26 cellular contexts compared by ENCODE assay signal in the genomic region with DNA sequence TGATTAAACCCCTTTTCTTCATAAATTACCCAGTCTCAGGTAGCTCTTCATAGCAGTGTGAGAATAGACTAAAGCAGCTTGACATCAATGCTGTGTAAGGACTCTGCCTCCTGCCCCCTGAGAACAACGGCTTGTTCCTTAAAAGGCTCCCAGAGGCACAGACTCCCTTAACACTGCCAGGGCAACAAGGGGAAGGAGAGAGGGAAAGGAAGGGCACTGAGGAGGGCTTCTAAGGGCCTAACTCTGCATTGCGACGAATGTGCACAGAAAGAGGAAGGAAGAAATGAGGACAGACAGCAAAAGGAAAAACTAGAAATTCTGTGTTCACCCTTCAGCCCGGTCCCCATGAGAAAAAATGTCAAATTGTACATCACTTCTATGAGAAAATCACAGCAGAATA.
A peak's percentile ranks its signal among the peaks of the same experiment; 100 is the strongest.
DNase-seq lines count a peak whose midpoint lies in the region; ATAC-seq and TF ChIP-seq lines count a peak whose summit lies in the region.
"Had no signal": no experiment of that assay in that cellular context is flagged by ENCODE, and none has a peak within 500 bp of the region (broad histone marks: within the 10 kb centered on the region; RNA-seq: fewer than 3 reads in every experiment).

No MANE protein-coding gene starts in this region.

- H3K9me3 ChIP-seq in left lung = no peaks in the 10 kb centered on the region
- H3K9me3 ChIP-seq: heart right ventricle, mucosa of descending colon, testis had no signal

- ATAC-seq in left lung = peak; percentile 59
- ATAC-seq: activated CD4-positive, alpha-beta T cell treated with anti-CD3 and anti-CD28 coated beads for 36 hours; activated CD8-positive, alpha-beta T cell treated with anti-CD3 and anti-CD28 coated beads, Interleukin-2, amount 10 ng/mL, durations not matched to agents 7 days and 5 days; activated naive CD4-positive, alpha-beta T cell treated with anti-CD3 and anti-CD28 coated beads, Interleukin-2, amount 50 U/mL, for 72 hours; mucosa of descending colon; natural killer cell had no signal

- H3K27ac ChIP-seq in left lung (no peak overlapping the region), temporal lobe (ENCODE audit: low read depth, low read length) (peak overlapping the region; percentile 52)
- H3K27ac ChIP-seq: 22Rv1, brain microvascular endothelial cell, heart right ventricle, testis had no signal

- no peak overlapping the region for H3K4me3 ChIP-seq in left lung
- H3K4me3 ChIP-seq: heart right ventricle, mucosa of descending colon, testis had no signal

- DNase-seq in SIG-M5 treated with dmso at 0.1 percent for 504 hours (lab: John Stamatoyannopoulos, UW; ENCODE audit: unreplicated experiment) (peak; percentile 63), SIG-M5 (lab: John Stamatoyannopoulos, UW) (no peak), SKM-1 (lab: John Stamatoyannopoulos, UW; ENCODE audit: unreplicated experiment) (peak; percentile 31), left lung (no peak), NAMALWA (ENCODE audit: low spot score) (no peak), NCI-H1417 treated with DMSO at 0.1 percent for 48 hours (lab: John Stamatoyannopoulos, UW) (no peak)
- DNase-seq in activated CD4-positive, alpha-beta T cell treated with anti-CD3 and anti-CD28 coated beads for 1 hour = no peak
- DNase-seq: activated CD4-positive, alpha-beta T cell treated with anti-CD3 and anti-CD28 coated beads for 36 hours; activated CD8-positive, alpha-beta T cell treated with anti-CD3 and anti-CD28 coated beads, Interleukin-2, amount 10 ng/mL, durations not matched to agents 7 days and 5 days; brain microvascular endothelial cell; CD4-positive, CD25-positive, alpha-beta regulatory T cell; cerebellar nuclear complex; foreskin melanocyte; GOT3; heart right ventricle; mucosa of descending colon; natural killer cell; NCI-H1105 treated with DMSO at 0.1 percent for 48 hours; NCI-H2029; NCI-H526 treated with DMSO at 0.1 percent for 48 hours; stimulated activated CD4-positive, alpha-beta T cell treated with anti-CD3 and anti-CD28 coated beads, Interleukin-15, amount 100 ng/mL, for 24 hours; stimulated activated naive CD4-positive, alpha-beta T cell; testis had no signal

- peaks cover 0 to 17% of the 10 kb centered on the region in 2 donors for H3K4me1 ChIP-seq in left lung
- H3K4me1 ChIP-seq: testis had no signal

- no peaks in the 10 kb centered on the region for H3K36me3 ChIP-seq in left lung
- H3K36me3 ChIP-seq: brain microvascular endothelial cell, heart right ventricle had no signal

- no peak for TF ChIP-seq CTCF in left lung (IDR thresholded peaks at IDR 0.05)

- intact Hi-C loops in left lung (cut with DNase I) = no loop called here

- no peaks in the 10 kb centered on the region for H3K27me3 ChIP-seq in left lung
- H3K27me3 ChIP-seq: brain microvascular endothelial cell, heart right ventricle, testis had no signal

Comparison
In these comparisons a context has a peak if more than half of its experiments do, and no peak if none do; other contexts are left out.
1. DNase-seq: peak in SIG-M5 treated with dmso at 0.1 percent for 504 hours (single experiment) and SKM-1 (single experiment); none in SIG-M5 (single experiment), left lung (0 of 2), NAMALWA (single experiment), activated CD4-positive, alpha-beta T cell treated with anti-CD3 and anti-CD28 coated beads for 1 hour (single experiment) and NCI-H1417 treated with DMSO at 0.1 percent for 48 hours (single experiment).